In the genomic region with DNA sequence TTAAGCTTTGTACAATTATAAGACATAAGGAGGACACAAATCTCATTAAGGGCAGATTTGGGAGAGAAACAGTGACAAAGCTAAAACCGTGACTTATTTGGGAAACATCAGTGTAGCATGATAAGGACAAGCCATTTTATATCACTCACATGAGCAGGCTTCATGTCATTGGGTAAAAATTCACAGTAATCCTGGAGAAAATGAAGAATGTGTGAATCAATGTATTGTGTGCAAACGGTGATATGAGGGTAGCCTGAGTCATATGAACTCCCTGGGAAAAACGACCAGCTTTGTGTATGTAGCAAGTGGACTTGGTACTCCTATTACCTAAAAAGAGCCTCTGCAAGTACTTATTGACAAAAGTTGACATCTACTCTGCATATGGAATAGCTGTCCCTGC, we compare ENCODE assay signal across 18 cellular contexts. TPM values are rescaled to one million over a fixed set of nuclear protein-coding genes. Genes with fewer than 3 reads are reported as not detected.
DNase-seq lines count a peak whose midpoint lies in the region; ATAC-seq and TF ChIP-seq lines count a peak whose summit lies in the region.
"Had no signal": no experiment of that assay in that cellular context is flagged by ENCODE, and none has a peak within 500 bp of the region (broad histone marks: within the 10 kb centered on the region; RNA-seq: fewer than 3 reads in every experiment).

No MANE protein-coding gene starts in this region.

- H3K4me3 ChIP-seq in fibroblast of mammary gland (ENCODE audit: control insufficient read depth, low read depth, low read length) (no peak overlapping the region), smooth muscle cell (no peak overlapping the region)

- peak overlapping the region; percentile 32 for H3K9ac ChIP-seq in smooth muscle cell (ENCODE audit: low read depth)

- WGBS in smooth muscle cell (ENCODE audit: low lambda C conversion rate) = 50% methylated on average over 3 of the region's 3 CpGs

- H3K4me3 Mint-ChIP-seq in activated T-cell treated with anti-CD3 and anti-CD28 coated beads, Interleukin-2, amount 50 U/mL, for 72 hours = no peak overlapping the region
- H3K4me3 Mint-ChIP-seq: activated naive CD8-positive, alpha-beta T cell had no signal

- H3K4me1 Mint-ChIP-seq in activated T-cell treated with anti-CD3 and anti-CD28 coated beads, Interleukin-2, amount 50 U/mL, for 72 hours (ENCODE audit: low read depth) = peaks cover 3% of the 10 kb centered on the region

- no peak for ATAC-seq in activated T-cell treated with anti-CD3 and anti-CD28 coated beads, Interleukin-2, amount 50 U/mL, for 72 hours (replicated peaks in 1 of 2)
- ATAC-seq in GM19397 (IDR thresholded peaks at IDR 0.05; ENCODE audit: unreplicated experiment) = no peak
- ATAC-seq: Right ventricle myocardium inferior had no signal

- no peaks in the 10 kb centered on the region for H3K27me3 ChIP-seq in smooth muscle cell (ENCODE audit: low read depth)

- no peaks in the 10 kb centered on the region for H4K20me1 ChIP-seq in smooth muscle cell (ENCODE audit: low read depth)

- H3K27ac Mint-ChIP-seq in activated T-cell treated with anti-CD3 and anti-CD28 coated beads, Interleukin-2, amount 50 U/mL, for 72 hours = peak overlapping the region; percentile 34
- H3K27ac Mint-ChIP-seq: activated naive CD8-positive, alpha-beta T cell had no signal

- H3K4me1 ChIP-seq in smooth muscle cell (ENCODE audit: low read depth) = peaks cover 12% of the 10 kb centered on the region

- H2AFZ ChIP-seq in smooth muscle cell (ENCODE audit: low read depth) = no peak overlapping the region

- H3K9me3 Mint-ChIP-seq in activated T-cell treated with anti-CD3 and anti-CD28 coated beads, Interleukin-2, amount 50 U/mL, for 72 hours = no peaks in the 10 kb centered on the region

- TF ChIP-seq CTCF in fibroblast of mammary gland (conservative IDR thresholded peaks at IDR 0.05; ENCODE audit: control insufficient read depth, insufficient read depth, low read depth, low read length) (no peak), smooth muscle cell (IDR thresholded peaks at IDR 0.05; ENCODE audit: borderline replicate concordance, insufficient read depth, poor library complexity, severe bottlenecking) (no peak)

- no peaks in the 10 kb centered on the region for H3K27me3 Mint-ChIP-seq in activated T-cell treated with anti-CD3 and anti-CD28 coated beads, Interleukin-2, amount 50 U/mL, for 72 hours (ENCODE audit: low read depth)
- H3K27me3 Mint-ChIP-seq: activated naive CD8-positive, alpha-beta T cell had no signal

- H3K79me2 ChIP-seq in smooth muscle cell (ENCODE audit: low read depth) = no peaks in the 10 kb centered on the region

- DNase-seq in activated T-cell treated with anti-CD3 and anti-CD28 coated beads, Interleukin-2, amount 50 U/mL, for 72 hours = no peak
- no peak for DNase-seq in activated T-cell treated with anti-CD3 and anti-CD28 coated beads, Interleukin-2, amount 50 U/mL, for 48 hours
- DNase-seq in RPMI7951 (ENCODE audit: low read depth) = peak; percentile 7
- peak; percentile 86 for DNase-seq in fibroblast of mammary gland (ENCODE audit: low read depth)
- DNase-seq in smooth muscle cell (lab: John Stamatoyannopoulos, UW; ENCODE audit: unreplicated experiment) = no peak
- no peak for DNase-seq in middle frontal gyrus (ENCODE audit: extremely low spot score, low spot score)
- DNase-seq in D341Med (ENCODE audit: low spot score) = no peak
- DNase-seq: GDM1, head of caudate nucleus, NCI-H2029 treated with DMSO at 0.1 percent for 48 hours had no signal

- H3K9me3 ChIP-seq in smooth muscle cell (replicated peaks; ENCODE audit: low read depth) = no peaks in the 10 kb centered on the region

- H3K36me3 ChIP-seq in smooth muscle cell (ENCODE audit: low read depth) = no peaks in the 10 kb centered on the region

- peak overlapping the region; percentile 27 for H3K4me2 ChIP-seq in smooth muscle cell

- H3K27ac ChIP-seq in smooth muscle cell (ENCODE audit: low read depth) = peak overlapping the region; percentile 88
- H3K27ac ChIP-seq: 22Rv1 had no signal

- no peaks in the 10 kb centered on the region for H3K36me3 Mint-ChIP-seq in activated T-cell treated with anti-CD3 and anti-CD28 coated beads, Interleukin-2, amount 50 U/mL, for 72 hours (ENCODE audit: insufficient read depth in 2 of 2)

- H3F3A ChIP-seq in smooth muscle cell (ENCODE audit: low read depth) = peaks cover 12% of the 10 kb centered on the region

RNA-seq across cellular contexts. Expression of gene TRIM34, which starts 6.0 kb away (rescaled TPM):
- 10 to 100 TPM in 1 of 2 donors, 1 to 10 TPM in 1; 9.0 to 10.7 TPM for total RNA-seq in activated T-cell treated with anti-CD3 and anti-CD28 coated beads, Interleukin-2, amount 50 U/mL, for 72 hours
- total RNA-seq in RPMI7951 (2014; rRNA removed; shearing (Covaris generic)) = 6.4 and 7.1 TPM in 2 replicates
- 6.7 and 7.5 TPM in 2 replicates for total RNA-seq in smooth muscle cell
- polyA plus RNA-seq in smooth muscle cell = 4.1 and 6.3 TPM in 2 replicates

RNA-seq across cellular contexts. Expression of gene TRIM6, which starts 22.4 kb away (rescaled TPM):
- 1 to 10 TPM in 1 of 2 donors, not detected in 1; 1.6 TPM for total RNA-seq in activated T-cell treated with anti-CD3 and anti-CD28 coated beads, Interleukin-2, amount 50 U/mL, for 72 hours
- total RNA-seq in RPMI7951 (2014; rRNA removed; shearing (Covaris generic)) = 2.3 and 3.1 TPM in 2 replicates
- total RNA-seq in smooth muscle cell = 5.6 and 10.0 TPM in 2 replicates
- polyA plus RNA-seq in smooth muscle cell = 3.7 and 11.7 TPM in 2 replicates

RNA-seq across cellular contexts. Expression of gene OR52B6, which starts 38.1 kb away (rescaled TPM):
- total RNA-seq in activated T-cell treated with anti-CD3 and anti-CD28 coated beads, Interleukin-2, amount 50 U/mL, for 72 hours = not detected
- not detected in 2 replicates for total RNA-seq in RPMI7951 (2014; rRNA removed; shearing (Covaris generic))
- not detected in 2 replicates for total RNA-seq in smooth muscle cell
- polyA plus RNA-seq in smooth muscle cell = not detected in 2 replicates
- total RNA-seq: cerebellum; posterior vena cava; Right ventricle myocardium inferior; subcutaneous adipose tissue; T-helper 2 cell treated with Interferon-gamma antibody and Interleukin-4, amounts not matched to agents 100 ng/mL and 5 ng/mL, for 36 hours had no signal

Comparison
In these comparisons a context has a peak if more than half of its experiments do, and no peak if none do; other contexts are left out.
1. DNase-seq: peak in RPMI7951 (single experiment) and fibroblast of mammary gland (single experiment); none in activated T-cell treated with anti-CD3 and anti-CD28 coated beads, Interleukin-2, amount 50 U/mL, for 72 hours (0 of 2), activated T-cell treated with anti-CD3 and anti-CD28 coated beads, Interleukin-2, amount 50 U/mL, for 48 hours (0 of 2), smooth muscle cell (single experiment), middle frontal gyrus (single experiment) and D341Med (single experiment).